In the genomic region with DNA sequence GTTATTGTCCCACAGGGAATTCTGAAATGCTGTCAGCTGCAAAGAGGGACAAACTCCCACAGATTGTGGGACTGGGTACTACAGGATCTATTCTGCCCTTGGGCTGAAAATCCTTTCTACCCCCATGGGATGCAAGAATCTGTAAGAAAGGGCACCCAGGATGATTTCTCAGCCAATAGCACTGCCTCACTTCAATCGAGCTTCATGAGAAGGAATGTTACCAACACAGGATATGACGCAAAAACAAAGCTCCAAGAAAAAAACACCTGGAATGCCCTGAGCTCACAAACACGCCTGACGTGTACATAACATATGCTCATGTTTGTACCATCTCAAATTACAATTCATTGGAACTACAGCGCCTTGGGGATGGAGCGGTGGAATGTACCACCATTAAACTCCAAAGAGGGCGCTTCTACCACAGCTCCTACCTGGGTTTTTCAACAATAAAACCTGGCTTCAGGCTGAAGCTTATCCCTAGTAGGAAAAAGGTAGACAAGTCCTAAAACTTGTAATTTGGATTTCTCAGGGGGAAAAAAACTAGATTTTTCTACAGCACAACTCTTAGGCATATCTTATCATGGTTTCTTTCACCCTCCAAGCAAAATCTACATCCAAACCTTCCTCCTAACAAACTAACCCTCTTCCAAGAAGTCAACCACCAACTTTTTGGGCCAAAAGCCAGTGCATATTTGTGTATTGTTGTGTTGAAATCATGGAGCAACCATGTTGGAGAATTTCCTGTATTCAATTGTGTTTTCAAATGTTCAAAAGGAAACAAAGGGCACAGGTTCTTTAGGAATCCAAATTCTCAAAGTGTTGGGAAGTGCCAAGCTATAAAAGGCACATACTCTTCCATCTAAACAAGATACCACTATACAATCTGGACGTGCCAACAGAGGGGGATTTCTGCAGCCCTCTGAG, we compare ENCODE assay signal across 1 cellular context.
TF ChIP-seq lines count a peak whose summit lies in the region.

No MANE protein-coding gene starts in this region.

TF ChIP-seq in WTC11, 78 proteins besides CTCF, POLR2A, EP300 and RAD21 (continued from another document):
- TF ChIP-seq, protein P1, sequence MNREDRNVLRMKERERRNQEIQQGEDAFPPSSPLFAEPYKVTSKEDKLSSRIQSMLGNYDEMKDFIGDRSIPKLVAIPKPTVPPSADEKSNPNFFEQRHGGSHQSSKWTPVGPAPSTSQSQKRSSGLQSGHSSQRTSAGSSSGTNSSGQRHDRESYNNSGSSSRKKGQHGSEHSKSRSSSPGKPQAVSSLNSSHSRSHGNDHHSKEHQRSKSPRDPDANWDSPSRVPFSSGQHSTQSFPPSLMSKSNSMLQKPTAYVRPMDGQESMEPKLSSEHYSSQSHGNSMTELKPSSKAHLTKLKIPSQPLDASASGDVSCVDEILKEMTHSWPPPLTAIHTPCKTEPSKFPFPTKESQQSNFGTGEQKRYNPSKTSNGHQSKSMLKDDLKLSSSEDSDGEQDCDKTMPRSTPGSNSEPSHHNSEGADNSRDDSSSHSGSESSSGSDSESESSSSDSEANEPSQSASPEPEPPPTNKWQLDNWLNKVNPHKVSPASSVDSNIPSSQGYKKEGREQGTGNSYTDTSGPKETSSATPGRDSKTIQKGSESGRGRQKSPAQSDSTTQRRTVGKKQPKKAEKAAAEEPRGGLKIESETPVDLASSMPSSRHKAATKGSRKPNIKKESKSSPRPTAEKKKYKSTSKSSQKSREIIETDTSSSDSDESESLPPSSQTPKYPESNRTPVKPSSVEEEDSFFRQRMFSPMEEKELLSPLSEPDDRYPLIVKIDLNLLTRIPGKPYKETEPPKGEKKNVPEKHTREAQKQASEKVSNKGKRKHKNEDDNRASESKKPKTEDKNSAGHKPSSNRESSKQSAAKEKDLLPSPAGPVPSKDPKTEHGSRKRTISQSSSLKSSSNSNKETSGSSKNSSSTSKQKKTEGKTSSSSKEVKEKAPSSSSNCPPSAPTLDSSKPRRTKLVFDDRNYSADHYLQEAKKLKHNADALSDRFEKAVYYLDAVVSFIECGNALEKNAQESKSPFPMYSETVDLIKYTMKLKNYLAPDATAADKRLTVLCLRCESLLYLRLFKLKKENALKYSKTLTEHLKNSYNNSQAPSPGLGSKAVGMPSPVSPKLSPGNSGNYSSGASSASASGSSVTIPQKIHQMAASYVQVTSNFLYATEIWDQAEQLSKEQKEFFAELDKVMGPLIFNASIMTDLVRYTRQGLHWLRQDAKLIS (CRISPR knock-in tag; IDR thresholded peaks at IDR 0.05; ENCODE audit: borderline replicate concordance), result no peak
- no peak for TF ChIP-seq SP1 (CRISPR knock-in tag; conservative IDR thresholded peaks at IDR 0.05)
- TF ChIP-seq, protein P2, sequence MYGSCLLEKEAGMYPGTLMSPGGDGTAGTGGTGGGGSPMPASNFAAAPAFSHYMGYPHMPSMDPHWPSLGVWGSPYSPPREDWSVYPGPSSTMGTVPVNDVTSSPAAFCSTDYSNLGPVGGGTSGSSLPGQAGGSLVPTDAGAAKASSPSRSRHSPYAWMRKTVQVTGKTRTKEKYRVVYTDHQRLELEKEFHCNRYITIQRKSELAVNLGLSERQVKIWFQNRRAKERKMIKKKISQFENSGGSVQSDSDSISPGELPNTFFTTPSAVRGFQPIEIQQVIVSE (CRISPR knock-in tag; IDR thresholded peaks at IDR 0.05; ENCODE audit: borderline replicate concordance), result no peak
TF ChIP-seq in WTC11: peak in this region for 0.
